Comparison of ENCODE assay signal across 28 cellular contexts in genomic region chr6:104728444-104728843, GRCh38.
DNase-seq lines count a peak whose midpoint lies in the region; ATAC-seq, FAIRE-seq and TF ChIP-seq lines count a peak whose summit lies in the region.
"Had no signal": no experiment of that assay in that cellular context is flagged by ENCODE, and none has a peak within 500 bp of the region (broad histone marks: within the 10 kb centered on the region; RNA-seq: fewer than 3 reads in every experiment).

No MANE protein-coding gene starts in this region.

- in situ Hi-C loops in IMR-90 (cut with MboI; ENCODE audit: low sequenced_read_pairs): no loop called here
- in situ Hi-C loops in astrocyte of the spinal cord (cut with HindIII; ENCODE audit: low sequenced_read_pairs): no loop called here

- TF ChIP-seq POLR2A in IMR-90 (IDR thresholded peaks at IDR 0.05; ENCODE audit: low read depth, low read length): no peak

- H3K56ac ChIP-seq in IMR-90 (ENCODE audit: extremely low read depth, insufficient read depth, low read length): no peak overlapping the region

- no peak overlapping the region for H3K4me3 Mint-ChIP-seq in activated T-helper 2 cell treated with anti-CD3 and anti-CD28 coated beads, Interferon-gamma antibody, Interleukin-2, Interleukin-4, amounts not matched to agents 10 μg/mL and 5 μg/mL and 100 μg/mL, durations not matched to agents 14 hours and 24 hours and 36 hours (ENCODE audit: low read depth)
- H3K4me3 Mint-ChIP-seq: nephron had no signal

- H3K36me3 ChIP-seq in IMR-90 (ENCODE audit: control insufficient read depth, insufficient read depth, low read length): no peaks in the 10 kb centered on the region
- H3K36me3 ChIP-seq: cardiac muscle cell, MG63 had no signal

- H2AK9ac ChIP-seq in IMR-90 (replicated peaks; ENCODE audit: low read depth, low read length, poor library complexity): no peak overlapping the region

- CTCF ChIA-PET in IMR-90 (lab: Yijun Ruan, JAX): interaction anchor here (0.5 to 0.6 kb wide), 2 partner anchors 203 to 659 kb away, joined by 4 read pairs; no protein-coding TSS in a partner anchor

- H3K18ac ChIP-seq in IMR-90 (ENCODE audit: low read depth, low read length): no peak overlapping the region

- H3K27ac Mint-ChIP-seq in activated T-helper 2 cell treated with anti-CD3 and anti-CD28 coated beads, Interferon-gamma antibody, Interleukin-2, Interleukin-4, amounts not matched to agents 10 μg/mL and 5 μg/mL and 100 μg/mL, durations not matched to agents 14 hours and 24 hours and 36 hours: no peak overlapping the region
- H3K27ac Mint-ChIP-seq: activated naive CD4-positive, alpha-beta T cell treated with anti-CD3 and anti-CD28 coated beads, Interleukin-2, amount 50 U/mL, for 72 hours; nephron had no signal

- TF ChIP-seq RAD21 in IMR-90 (IDR thresholded peaks at IDR 0.05; ENCODE audit: low read length): no peak

- FAIRE-seq in HTR-8/SVneo (lab: Jason Lieb, UNC): no peak

- TF ChIP-seq CTCF in IMR-90 (conservative IDR thresholded peaks at IDR 0.05; ENCODE audit: low read depth, low read length): no peak
- no peak for TF ChIP-seq CTCF in astrocyte of the spinal cord (IDR thresholded peaks at IDR 0.05; ENCODE audit: low read depth, low read length)
- TF ChIP-seq CTCF in fibroblast of villous mesenchyme (IDR thresholded peaks at IDR 0.05; ENCODE audit: insufficient read depth, low read depth, low read length): no peak

- H2AFZ ChIP-seq in IMR-90 (replicated peaks; ENCODE audit: low read length, poor library complexity): no peak overlapping the region
- H2AFZ ChIP-seq: GM23248 had no signal

- H2BK20ac ChIP-seq in IMR-90 (ENCODE audit: low read depth, low read length): no peak overlapping the region

- ATAC-seq in IMR-90 (ENCODE audit: low read depth) (peak; percentile 62), GM18861 (IDR thresholded peaks at IDR 0.05; ENCODE audit: unreplicated experiment) (no peak)
- ATAC-seq: activated naive CD4-positive, alpha-beta T cell treated with anti-CD3 and anti-CD28 coated beads, Interleukin-2, amount 50 U/mL, for 72 hours; gastroesophageal sphincter had no signal

- no peak overlapping the region for H3K23ac ChIP-seq in IMR-90 (ENCODE audit: low read depth, low read length)

- no peak overlapping the region for H2AK5ac ChIP-seq in IMR-90 (ENCODE audit: low read depth, low read length)

- no peak overlapping the region for H4K91ac ChIP-seq in IMR-90 (ENCODE audit: insufficient read depth, low read depth, low read length)

- no TSS peak for BruUV-seq in IMR-90 (replicated peaks; lab: Mats Ljungman, UMichigan)

- no peaks in the 10 kb centered on the region for H3K9me3 ChIP-seq in IMR-90 (ENCODE audit: control insufficient read depth, insufficient read depth, low read length)
- H3K9me3 ChIP-seq: gastroesophageal sphincter, MG63, SJCRH30 had no signal

- H2BK5ac ChIP-seq in IMR-90 (ENCODE audit: low read depth, low read length, poor library complexity, severe bottlenecking): peak overlapping the region; percentile 30

- no peaks in the 10 kb centered on the region for H3K4me1 ChIP-seq in IMR-90 (ENCODE audit: control insufficient read depth, insufficient read depth, low read length)
- H3K4me1 ChIP-seq: gastroesophageal sphincter, SJCRH30, tibial nerve had no signal

- no peaks in the 10 kb centered on the region for H3K27me3 ChIP-seq in IMR-90 (ENCODE audit: control insufficient read depth, insufficient read depth, low read length)
- H3K27me3 ChIP-seq: cardiac muscle cell, gastroesophageal sphincter, MG63, SJCRH30, tibial nerve had no signal

- peak overlapping the region; percentile 57; the same call in 1 of the 2 replicates for H3K4me2 ChIP-seq in IMR-90 (ENCODE audit: low read depth, low read length)
- H3K4me2 ChIP-seq: KMS-11 had no signal

- H4K20me1 ChIP-seq in IMR-90 (ENCODE audit: insufficient read depth, low read length): no peaks in the 10 kb centered on the region

- dilution Hi-C loops in IMR-90 (cut with HindIII; ENCODE audit: low sequenced_read_pairs, unreplicated experiment): no loop called here

- no CpG with 5 or more reads among the region's 4 CpGs for WGBS in IMR-90 (ENCODE audit: extremely low coverage in 2 of 2, insufficient read length in 1 of 2), 2 experiments

- no peak overlapping the region for H4K8ac ChIP-seq in IMR-90 (ENCODE audit: low read depth in 2 of 2, low read length in 2 of 2)

- H2BK15ac ChIP-seq in IMR-90 (ENCODE audit: low read depth, low read length): no peak overlapping the region

- DNase-seq in IMR-90 (peak; percentile 75), astrocyte of the spinal cord (ENCODE audit: low read depth, low spot score) (peak; percentile 42), fibroblast of villous mesenchyme (ENCODE audit: low read depth) (peak; percentile 50), NCI-H146 treated with DMSO at 0.1 percent for 48 hours (lab: John Stamatoyannopoulos, UW; ENCODE audit: unreplicated experiment) (no peak), HTR-8/SVneo (ENCODE audit: insufficient read length, low spot score) (no peak)
- no peak for DNase-seq in activated T-helper 2 cell treated with anti-CD3 and anti-CD28 coated beads, Interferon-gamma antibody, Interleukin-2, Interleukin-4, amounts not matched to agents 10 μg/mL and 5 μg/mL and 100 μg/mL, durations not matched to agents 14 hours and 24 hours and 36 hours (ENCODE audit: low spot score)
- DNase-seq: activated CD4-positive, alpha-beta T cell treated with anti-CD3 and anti-CD28 coated beads for 48 hours; activated T-cell treated with anti-CD3 and anti-CD28 coated beads for 4 hours; C1 segment of cervical spinal cord; COR-L47; cortex of kidney; GM23248; hippocampal formation; MG63; NCI-H1105 treated with DMSO at 0.1 percent for 48 hours; NCI-H1930; SJCRH30; stimulated activated CD4-positive, alpha-beta T cell treated with anti-CD3 and anti-CD28 coated beads, Interleukin-15, amount 100 ng/mL, for 24 hours; stimulated activated CD4-positive, alpha-beta T cell treated with anti-CD3 and anti-CD28 coated beads, Interleukin-4, amount 100 ng/mL, for 4 hours; T1000; WERI-Rb-1 had no signal

- no peak overlapping the region; the same call in 1 of the 2 replicates for H3K9ac ChIP-seq in IMR-90 (ENCODE audit: low read depth, low read length)
- H3K9ac ChIP-seq: GM23248, KMS-11 had no signal

- H3K27ac ChIP-seq in IMR-90 (ENCODE audit: insufficient read depth, low read length): no peak overlapping the region
- H3K27ac ChIP-seq: cardiac muscle cell, gastroesophageal sphincter, GM23248, KMS-11, SJCRH30, tibial nerve, WERI-Rb-1 had no signal

- POLR2A ChIA-PET in IMR-90 (lab: Charles Lee; ENCODE audit: unreplicated experiment): interaction anchor here (0.6 kb wide), 1 partner anchor 164 kb away, joined by 4 read pairs; no protein-coding TSS in a partner anchor

- no peaks in the 10 kb centered on the region for H3K9me3 Mint-ChIP-seq in activated T-helper 2 cell treated with anti-CD3 and anti-CD28 coated beads, Interferon-gamma antibody, Interleukin-2, Interleukin-4, amounts not matched to agents 10 μg/mL and 5 μg/mL and 100 μg/mL, durations not matched to agents 14 hours and 24 hours and 36 hours
- H3K9me3 Mint-ChIP-seq: activated naive CD4-positive, alpha-beta T cell treated with anti-CD3 and anti-CD28 coated beads, Interleukin-2, amount 50 U/mL, for 72 hours; nephron had no signal

- H3K4ac ChIP-seq in IMR-90 (ENCODE audit: low read depth, low read length): no peak overlapping the region

- H3K4me3 ChIP-seq in IMR-90 (ENCODE audit: insufficient read depth, low read depth, low read length) (no peak overlapping the region), astrocyte of the spinal cord (ENCODE audit: low read depth, low read length) (no peak overlapping the region), fibroblast of villous mesenchyme (ENCODE audit: low read depth, low read length) (no peak overlapping the region)
- H3K4me3 ChIP-seq: cardiac muscle cell, gastroesophageal sphincter, GM23248, MG63, SJCRH30, tibial nerve had no signal

- intact Hi-C loops in IMR-90 (cut with micrococcal nuclease): no loop called here
- intact Hi-C loops in activated T-helper 2 cell treated with anti-CD3 and anti-CD28 coated beads, Interferon-gamma antibody, Interleukin-2, Interleukin-4, amounts not matched to agents 10 μg/mL and 5 μg/mL and 100 μg/mL, durations not matched to agents 14 hours and 24 hours and 36 hours (cut with micrococcal nuclease): no loop called here

- no peaks in the 10 kb centered on the region for H3K27me3 Mint-ChIP-seq in activated T-helper 2 cell treated with anti-CD3 and anti-CD28 coated beads, Interferon-gamma antibody, Interleukin-2, Interleukin-4, amounts not matched to agents 10 μg/mL and 5 μg/mL and 100 μg/mL, durations not matched to agents 14 hours and 24 hours and 36 hours (ENCODE audit: low read depth)

- H3K9me1 ChIP-seq in IMR-90 (ENCODE audit: insufficient read depth, low read length): 0 out of 2 replicates have a peak, but pooled peaks cover 2% of the 10 kb centered on the region

- no peaks in the 10 kb centered on the region for H3K79me1 ChIP-seq in IMR-90 (ENCODE audit: low read depth in 1 of 2, low read length in 2 of 2)

- H3K4me1 Mint-ChIP-seq in activated T-helper 2 cell treated with anti-CD3 and anti-CD28 coated beads, Interferon-gamma antibody, Interleukin-2, Interleukin-4, amounts not matched to agents 10 μg/mL and 5 μg/mL and 100 μg/mL, durations not matched to agents 14 hours and 24 hours and 36 hours (ENCODE audit: low read depth): no peaks in the 10 kb centered on the region
- H3K4me1 Mint-ChIP-seq: nephron had no signal

- no peak overlapping the region for H4K5ac ChIP-seq in IMR-90 (ENCODE audit: low read depth, low read length)

- no peak overlapping the region for H2BK120ac ChIP-seq in IMR-90 (ENCODE audit: low read depth, low read length)

- H3K14ac ChIP-seq in IMR-90 (replicated peaks; ENCODE audit: low read depth, low read length): no peak overlapping the region

- no peaks in the 10 kb centered on the region for H3K36me3 Mint-ChIP-seq in activated T-helper 2 cell treated with anti-CD3 and anti-CD28 coated beads, Interferon-gamma antibody, Interleukin-2, Interleukin-4, amounts not matched to agents 10 μg/mL and 5 μg/mL and 100 μg/mL, durations not matched to agents 14 hours and 24 hours and 36 hours (ENCODE audit: low read depth)
- H3K36me3 Mint-ChIP-seq: activated naive CD4-positive, alpha-beta T cell treated with anti-CD3 and anti-CD28 coated beads, Interleukin-2, amount 50 U/mL, for 72 hours had no signal

TF ChIP-seq in IMR-90, 13 proteins besides CTCF, POLR2A, EP300 and RAD21 (continues in another document):
- TF ChIP-seq MAFK (IDR thresholded peaks at IDR 0.05; ENCODE audit: low read depth, low read length) (0 out of 2 replicates have a peak, but pooled peaks have one; percentile 15), RFX5 (IDR thresholded peaks at IDR 0.05; ENCODE audit: low read depth, low read length) (no peak)
- TF ChIP-seq, protein P1, sequence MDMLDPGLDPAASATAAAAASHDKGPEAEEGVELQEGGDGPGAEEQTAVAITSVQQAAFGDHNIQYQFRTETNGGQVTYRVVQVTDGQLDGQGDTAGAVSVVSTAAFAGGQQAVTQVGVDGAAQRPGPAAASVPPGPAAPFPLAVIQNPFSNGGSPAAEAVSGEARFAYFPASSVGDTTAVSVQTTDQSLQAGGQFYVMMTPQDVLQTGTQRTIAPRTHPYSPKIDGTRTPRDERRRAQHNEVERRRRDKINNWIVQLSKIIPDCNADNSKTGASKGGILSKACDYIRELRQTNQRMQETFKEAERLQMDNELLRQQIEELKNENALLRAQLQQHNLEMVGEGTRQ (IDR thresholded peaks at IDR 0.05; ENCODE audit: low read depth, low read length): no peak

Comparison
In these comparisons a context has a peak if more than half of its experiments do, and no peak if none do; other contexts are left out.
1. DNase-seq: peak in IMR-90 (single experiment), astrocyte of the spinal cord (single experiment) and fibroblast of villous mesenchyme (single experiment); none in activated T-helper 2 cell treated with anti-CD3 and anti-CD28 coated beads, Interferon-gamma antibody, Interleukin-2, Interleukin-4, amounts not matched to agents 10 μg/mL and 5 μg/mL and 100 μg/mL, durations not matched to agents 14 hours and 24 hours and 36 hours (single experiment), NCI-H146 treated with DMSO at 0.1 percent for 48 hours (single experiment) and HTR-8/SVneo (single experiment).